In genomic region chr20:61835791-61836350, GRCh38 we compare ENCODE assay signal across 29 cellular contexts.
"Had no signal": no experiment of that assay in that cellular context is flagged by ENCODE, and none has a peak within 500 bp of the region (broad histone marks: within the 10 kb centered on the region; RNA-seq: fewer than 3 reads in every experiment).

No MANE protein-coding gene starts in this region.

- H3K4me1 ChIP-seq: adrenal gland, body of pancreas, colonic mucosa, esophagus squamous epithelium, gastroesophageal sphincter had no signal

- H3K4me3 ChIP-seq: adrenal gland, body of pancreas, colonic mucosa, esophagus squamous epithelium, gastroesophageal sphincter had no signal

- DNase-seq: activated CD4-positive, alpha-beta memory T cell treated with anti-CD3 and anti-CD28 coated beads for 36 hours; activated CD4-positive, alpha-beta T cell treated with anti-CD3 and anti-CD28 coated beads for 36 hours; activated CD4-positive, alpha-beta T cell treated with anti-CD3 and anti-CD28 coated beads, Interleukin-2, amount 10 ng/mL, durations not matched to agents 24 days and 14 days; activated CD4-positive, CD25-positive, alpha-beta regulatory T cell; activated CD4-positive, CD25-positive, alpha-beta regulatory T cell treated with anti-CD3 and anti-CD28 coated beads, Interleukin-2, amount 50 U/mL, for 72 hours; activated CD8-positive, alpha-beta memory T cell treated with anti-CD3 and anti-CD28 coated beads, Interleukin-2, amount 10 ng/mL, durations not matched to agents 7 days and 5 days; activated CD8-positive, alpha-beta memory T cell treated with anti-CD3 and anti-CD28 coated beads, Interleukin-2, amount 50 U/mL, for 4 hours; activated CD8-positive, alpha-beta T cell treated with anti-CD3 and anti-CD28 coated beads, Interleukin-2, amount 10 ng/mL, durations not matched to agents 7 days and 5 days; activated effector memory CD4-positive, alpha-beta T cell treated with anti-CD3 and anti-CD28 coated beads, Interleukin-2, amount 50 U/mL, for 16 hours; activated naive CD4-positive, alpha-beta T cell treated with anti-CD3 and anti-CD28 coated beads for 36 hours; activated naive CD8-positive, alpha-beta T cell treated with anti-CD3 and anti-CD28 coated beads for 36 hours; activated naive CD8-positive, alpha-beta T cell treated with anti-CD3 and anti-CD28 coated beads, Interleukin-2, amount 50 U/mL, for 24 hours; activated T-cell treated with anti-CD3 and anti-CD28 coated beads, Interleukin-2, amount 50 U/mL, for 1 hour; activated T-cell treated with anti-CD3 and anti-CD28 coated beads, Interleukin-2, amount 50 U/mL, for 48 hours; adrenal gland; amygdala; aorta; body of pancreas; caudate nucleus; colonic mucosa; effector CD8-positive, alpha-beta T cell; esophagus squamous epithelium; foreskin melanocyte; T-helper 2 cell had no signal

- H3K9me3 Mint-ChIP-seq: activated CD4-positive, alpha-beta memory T cell treated with anti-CD3 and anti-CD28 coated beads for 36 hours; activated CD4-positive, alpha-beta T cell treated with anti-CD3 and anti-CD28 coated beads, Interleukin-2, amount 10 ng/mL, durations not matched to agents 24 days and 14 days; activated naive CD4-positive, alpha-beta T cell treated with anti-CD3 and anti-CD28 coated beads for 36 hours; activated naive CD4-positive, alpha-beta T cell treated with anti-CD3 and anti-CD28 coated beads, Interleukin-2, amount 50 U/mL, for 24 hours; activated naive CD8-positive, alpha-beta T cell treated with anti-CD3 and anti-CD28 coated beads for 36 hours; activated naive CD8-positive, alpha-beta T cell treated with anti-CD3 and anti-CD28 coated beads, Interleukin-2, amount 50 U/mL, for 24 hours; activated T-helper 1 cell treated with anti-CD3 and anti-CD28 coated beads, Interleukin-12 subunit alpha, Interleukin-12 subunit beta, Interleukin-2, Interleukin-4 antibody, amounts not matched to agents 30 ng/mL and 10 ng/mL and 1 ng/mL, durations not matched to agents 14 hours and 24 hours and 36 hours; activated T-helper 2 cell treated with anti-CD3 and anti-CD28 coated beads, Interferon-gamma antibody, Interleukin-2, Interleukin-4, amounts not matched to agents 10 μg/mL and 5 μg/mL and 100 μg/mL, durations not matched to agents 14 hours and 24 hours and 36 hours had no signal

- H3K27ac ChIP-seq: adrenal gland, body of pancreas, colonic mucosa, epithelial cell of prostate, esophagus squamous epithelium, gastroesophageal sphincter had no signal

- ATAC-seq: activated CD4-positive, alpha-beta T cell treated with anti-CD3 and anti-CD28 coated beads for 36 hours; activated CD8-positive, alpha-beta memory T cell treated with anti-CD3 and anti-CD28 coated beads, Interleukin-2, amount 10 ng/mL, durations not matched to agents 7 days and 5 days; activated CD8-positive, alpha-beta T cell treated with anti-CD3 and anti-CD28 coated beads, Interleukin-2, amount 10 ng/mL, durations not matched to agents 7 days and 5 days; activated naive CD8-positive, alpha-beta T cell treated with anti-CD3 and anti-CD28 coated beads, Interleukin-2, amount 50 U/mL, for 24 hours; body of pancreas; gastroesophageal sphincter had no signal

- H3K36me3 Mint-ChIP-seq: activated CD4-positive, alpha-beta memory T cell treated with anti-CD3 and anti-CD28 coated beads for 36 hours; activated CD8-positive, alpha-beta memory T cell treated with anti-CD3 and anti-CD28 coated beads, Interleukin-2, amount 10 ng/mL, durations not matched to agents 7 days and 5 days; activated naive CD4-positive, alpha-beta T cell treated with anti-CD3 and anti-CD28 coated beads, Interleukin-2, amount 50 U/mL, for 24 hours; activated naive CD8-positive, alpha-beta T cell treated with anti-CD3 and anti-CD28 coated beads for 36 hours had no signal

- H3K27ac Mint-ChIP-seq: activated CD4-positive, alpha-beta memory T cell treated with anti-CD3 and anti-CD28 coated beads for 36 hours; activated CD4-positive, alpha-beta T cell treated with anti-CD3 and anti-CD28 coated beads for 36 hours; activated CD4-positive, alpha-beta T cell treated with anti-CD3 and anti-CD28 coated beads, Interleukin-2, amount 10 ng/mL, durations not matched to agents 24 days and 14 days; activated CD8-positive, alpha-beta memory T cell treated with anti-CD3 and anti-CD28 coated beads, Interleukin-2, amount 10 ng/mL, durations not matched to agents 7 days and 5 days; activated CD8-positive, alpha-beta T cell treated with anti-CD3 and anti-CD28 coated beads, Interleukin-2, amount 10 ng/mL, durations not matched to agents 7 days and 5 days; activated naive CD4-positive, alpha-beta T cell treated with anti-CD3 and anti-CD28 coated beads for 36 hours; activated naive CD4-positive, alpha-beta T cell treated with anti-CD3 and anti-CD28 coated beads, Interleukin-2, amount 50 U/mL, for 24 hours; activated naive CD8-positive, alpha-beta T cell treated with anti-CD3 and anti-CD28 coated beads for 36 hours; activated naive CD8-positive, alpha-beta T cell treated with anti-CD3 and anti-CD28 coated beads, Interleukin-2, amount 50 U/mL, for 24 hours; activated T-helper 1 cell treated with anti-CD3 and anti-CD28 coated beads, Interleukin-12 subunit alpha, Interleukin-12 subunit beta, Interleukin-2, Interleukin-4 antibody, amounts not matched to agents 30 ng/mL and 10 ng/mL and 1 ng/mL, durations not matched to agents 14 hours and 24 hours and 36 hours; activated T-helper 2 cell treated with anti-CD3 and anti-CD28 coated beads, Interferon-gamma antibody, Interleukin-2, Interleukin-4, amounts not matched to agents 10 μg/mL and 5 μg/mL and 100 μg/mL, durations not matched to agents 14 hours and 24 hours and 36 hours had no signal

- H3K36me3 ChIP-seq: adrenal gland, colonic mucosa, esophagus squamous epithelium, gastroesophageal sphincter had no signal

- H3K4me3 Mint-ChIP-seq: activated CD4-positive, alpha-beta memory T cell treated with anti-CD3 and anti-CD28 coated beads for 36 hours; activated CD4-positive, alpha-beta T cell treated with anti-CD3 and anti-CD28 coated beads for 36 hours; activated CD4-positive, alpha-beta T cell treated with anti-CD3 and anti-CD28 coated beads, Interleukin-2, amount 10 ng/mL, durations not matched to agents 24 days and 14 days; activated CD8-positive, alpha-beta memory T cell treated with anti-CD3 and anti-CD28 coated beads, Interleukin-2, amount 10 ng/mL, durations not matched to agents 7 days and 5 days; activated CD8-positive, alpha-beta T cell treated with anti-CD3 and anti-CD28 coated beads, Interleukin-2, amount 10 ng/mL, durations not matched to agents 7 days and 5 days; activated naive CD4-positive, alpha-beta T cell treated with anti-CD3 and anti-CD28 coated beads for 36 hours; activated naive CD4-positive, alpha-beta T cell treated with anti-CD3 and anti-CD28 coated beads, Interleukin-2, amount 50 U/mL, for 24 hours; activated naive CD8-positive, alpha-beta T cell treated with anti-CD3 and anti-CD28 coated beads for 36 hours; activated naive CD8-positive, alpha-beta T cell treated with anti-CD3 and anti-CD28 coated beads, Interleukin-2, amount 50 U/mL, for 24 hours; activated T-helper 1 cell treated with anti-CD3 and anti-CD28 coated beads, Interleukin-12 subunit alpha, Interleukin-12 subunit beta, Interleukin-2, Interleukin-4 antibody, amounts not matched to agents 30 ng/mL and 10 ng/mL and 1 ng/mL, durations not matched to agents 14 hours and 24 hours and 36 hours had no signal

- H3K27me3 ChIP-seq: body of pancreas, colonic mucosa had no signal

- H3K4me1 Mint-ChIP-seq: activated CD4-positive, alpha-beta T cell treated with anti-CD3 and anti-CD28 coated beads for 36 hours; activated CD4-positive, alpha-beta T cell treated with anti-CD3 and anti-CD28 coated beads, Interleukin-2, amount 10 ng/mL, durations not matched to agents 24 days and 14 days; activated CD8-positive, alpha-beta memory T cell treated with anti-CD3 and anti-CD28 coated beads, Interleukin-2, amount 10 ng/mL, durations not matched to agents 7 days and 5 days; activated naive CD4-positive, alpha-beta T cell treated with anti-CD3 and anti-CD28 coated beads, Interleukin-2, amount 50 U/mL, for 24 hours; activated naive CD8-positive, alpha-beta T cell treated with anti-CD3 and anti-CD28 coated beads for 36 hours; activated naive CD8-positive, alpha-beta T cell treated with anti-CD3 and anti-CD28 coated beads, Interleukin-2, amount 50 U/mL, for 24 hours had no signal

- H3K9me3 ChIP-seq: adrenal gland, body of pancreas, colonic mucosa, esophagus squamous epithelium, gastroesophageal sphincter had no signal

- H3K27me3 Mint-ChIP-seq: activated CD4-positive, alpha-beta T cell treated with anti-CD3 and anti-CD28 coated beads, Interleukin-2, amount 10 ng/mL, durations not matched to agents 24 days and 14 days; activated CD8-positive, alpha-beta memory T cell treated with anti-CD3 and anti-CD28 coated beads, Interleukin-2, amount 10 ng/mL, durations not matched to agents 7 days and 5 days; activated naive CD4-positive, alpha-beta T cell treated with anti-CD3 and anti-CD28 coated beads, Interleukin-2, amount 50 U/mL, for 24 hours; activated naive CD8-positive, alpha-beta T cell treated with anti-CD3 and anti-CD28 coated beads for 36 hours had no signal
